13 cellular contexts compared by ENCODE assay signal in the genomic region with DNA sequence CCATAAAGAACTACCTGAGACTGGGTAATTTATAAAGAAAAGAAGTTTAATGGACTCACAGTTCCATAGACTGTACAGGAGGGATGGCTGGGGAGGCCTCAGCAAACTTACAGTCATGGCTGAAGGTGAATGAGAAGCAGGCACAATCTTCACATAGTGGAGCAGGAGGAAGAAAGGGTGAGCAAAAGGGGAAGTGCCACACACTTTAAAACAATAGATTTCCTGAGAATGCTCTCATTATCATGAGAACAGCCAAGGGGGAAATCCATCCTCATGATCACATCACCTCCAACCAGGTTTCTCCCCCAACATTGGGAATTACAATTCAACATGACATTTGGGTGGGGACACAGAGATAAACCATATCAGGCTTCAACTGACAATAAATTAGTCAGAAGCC.
"Had no signal": no experiment of that assay in that cellular context is flagged by ENCODE, and none has a peak within 500 bp of the region (broad histone marks: within the 10 kb centered on the region; RNA-seq: fewer than 3 reads in every experiment).

No MANE protein-coding gene starts in this region.

- H3K27me3 ChIP-seq: sigmoid colon, suprapubic skin had no signal

- H3K36me3 ChIP-seq: esophagus muscularis mucosa, sigmoid colon, suprapubic skin had no signal

- H3K27ac ChIP-seq: esophagus muscularis mucosa, sigmoid colon, suprapubic skin, VCaP had no signal

- H3K27ac Mint-ChIP-seq: activated CD8-positive, alpha-beta T cell treated with anti-CD3 and anti-CD28 coated beads for 36 hours; nephron progenitor cell; T-helper 2 cell treated with Interferon-gamma antibody and Interleukin-4, amounts not matched to agents 5 μg/mL and 100 μg/mL, for 36 hours; type B pancreatic cell had no signal

- H3K9me3 ChIP-seq: esophagus muscularis mucosa, sigmoid colon, suprapubic skin had no signal

- H3K4me3 ChIP-seq: esophagus muscularis mucosa, sigmoid colon, suprapubic skin had no signal

- DNase-seq: activated CD4-positive, alpha-beta T cell treated with anti-CD3 and anti-CD28 coated beads for 4 hours; activated CD8-positive, alpha-beta memory T cell treated with anti-CD3 and anti-CD28 coated beads, Interleukin-2, amount 50 U/mL, for 48 hours; activated CD8-positive, alpha-beta T cell treated with anti-CD3 and anti-CD28 coated beads for 36 hours; foreskin fibroblast; nephron progenitor cell; sigmoid colon; stimulated activated CD4-positive, alpha-beta T cell treated with anti-CD3 and anti-CD28 coated beads, Interleukin-2, amount 100 ng/mL, for 24 hours; stimulated activated naive CD8-positive, alpha-beta T cell treated with anti-CD3 and anti-CD28 coated beads, Interleukin-15, Interleukin-2, amounts not matched to agents 100 U/mL and 50 U/mL, for 24 hours had no signal

- H3K4me1 ChIP-seq: esophagus muscularis mucosa, sigmoid colon, suprapubic skin had no signal

- H3K36me3 Mint-ChIP-seq: type B pancreatic cell had no signal

- H3K9me3 Mint-ChIP-seq: activated CD8-positive, alpha-beta T cell treated with anti-CD3 and anti-CD28 coated beads for 36 hours; nephron progenitor cell; type B pancreatic cell had no signal

- ATAC-seq: activated CD8-positive, alpha-beta T cell treated with anti-CD3 and anti-CD28 coated beads for 36 hours; stimulated activated naive CD8-positive, alpha-beta T cell treated with anti-CD3 and anti-CD28 coated beads, Interleukin-15, Interleukin-2, amounts not matched to agents 100 U/mL and 50 U/mL, for 24 hours had no signal
